In the genomic region with DNA sequence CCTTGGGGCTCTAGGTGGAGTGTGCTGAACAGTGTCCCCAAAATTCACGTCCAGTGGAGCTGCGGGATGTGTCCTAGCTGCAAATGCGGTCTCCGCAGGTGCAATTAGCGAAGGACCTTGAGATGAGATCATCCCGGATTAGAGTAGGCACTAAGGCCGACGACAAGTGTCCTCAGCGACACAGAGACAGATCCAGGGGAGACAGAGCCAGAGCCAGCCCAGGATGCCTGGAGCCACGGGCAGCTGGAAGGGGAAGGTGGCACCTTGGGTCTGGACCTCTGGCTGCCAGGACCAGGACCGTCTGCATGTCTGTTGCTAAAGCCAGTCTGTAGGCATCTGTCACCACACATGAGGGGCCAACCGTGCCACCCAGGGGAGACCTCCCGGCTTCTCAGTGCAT, we compare ENCODE assay signal across 1 cellular context.
TF ChIP-seq lines count a peak whose summit lies in the region.

No MANE protein-coding gene starts in this region.

TF ChIP-seq in H1, 55 proteins besides CTCF, POLR2A, EP300 and RAD21:
- TF ChIP-seq SRF (IDR thresholded peaks at IDR 0.05; ENCODE audit: low read depth, low read length): no peak
- TF ChIP-seq CBX8 (IDR thresholded peaks at IDR 0.05; ENCODE audit: borderline replicate concordance, low read depth, low read length): no peak
- TF ChIP-seq RNF2 (IDR thresholded peaks at IDR 0.05; ENCODE audit: borderline replicate concordance, low read depth, low read length, missing control alignments, poor library complexity, severe bottlenecking): no peak
- TF ChIP-seq CHD1 (IDR thresholded peaks at IDR 0.05; ENCODE audit: low read depth, low read length): no peak
- no peak for TF ChIP-seq CHD2 (IDR thresholded peaks at IDR 0.05; ENCODE audit: low read length)
- TF ChIP-seq KDM4A (IDR thresholded peaks at IDR 0.05; ENCODE audit: low read depth, low read length, severe bottlenecking): no peak
- no peak for TF ChIP-seq SIN3A (conservative IDR thresholded peaks at IDR 0.05 in 1 of 2, IDR thresholded peaks at IDR 0.05 in 1 of 2; ENCODE audit: low read depth in 1 of 2, low read length in 2 of 2)
- TF ChIP-seq, protein P1, sequence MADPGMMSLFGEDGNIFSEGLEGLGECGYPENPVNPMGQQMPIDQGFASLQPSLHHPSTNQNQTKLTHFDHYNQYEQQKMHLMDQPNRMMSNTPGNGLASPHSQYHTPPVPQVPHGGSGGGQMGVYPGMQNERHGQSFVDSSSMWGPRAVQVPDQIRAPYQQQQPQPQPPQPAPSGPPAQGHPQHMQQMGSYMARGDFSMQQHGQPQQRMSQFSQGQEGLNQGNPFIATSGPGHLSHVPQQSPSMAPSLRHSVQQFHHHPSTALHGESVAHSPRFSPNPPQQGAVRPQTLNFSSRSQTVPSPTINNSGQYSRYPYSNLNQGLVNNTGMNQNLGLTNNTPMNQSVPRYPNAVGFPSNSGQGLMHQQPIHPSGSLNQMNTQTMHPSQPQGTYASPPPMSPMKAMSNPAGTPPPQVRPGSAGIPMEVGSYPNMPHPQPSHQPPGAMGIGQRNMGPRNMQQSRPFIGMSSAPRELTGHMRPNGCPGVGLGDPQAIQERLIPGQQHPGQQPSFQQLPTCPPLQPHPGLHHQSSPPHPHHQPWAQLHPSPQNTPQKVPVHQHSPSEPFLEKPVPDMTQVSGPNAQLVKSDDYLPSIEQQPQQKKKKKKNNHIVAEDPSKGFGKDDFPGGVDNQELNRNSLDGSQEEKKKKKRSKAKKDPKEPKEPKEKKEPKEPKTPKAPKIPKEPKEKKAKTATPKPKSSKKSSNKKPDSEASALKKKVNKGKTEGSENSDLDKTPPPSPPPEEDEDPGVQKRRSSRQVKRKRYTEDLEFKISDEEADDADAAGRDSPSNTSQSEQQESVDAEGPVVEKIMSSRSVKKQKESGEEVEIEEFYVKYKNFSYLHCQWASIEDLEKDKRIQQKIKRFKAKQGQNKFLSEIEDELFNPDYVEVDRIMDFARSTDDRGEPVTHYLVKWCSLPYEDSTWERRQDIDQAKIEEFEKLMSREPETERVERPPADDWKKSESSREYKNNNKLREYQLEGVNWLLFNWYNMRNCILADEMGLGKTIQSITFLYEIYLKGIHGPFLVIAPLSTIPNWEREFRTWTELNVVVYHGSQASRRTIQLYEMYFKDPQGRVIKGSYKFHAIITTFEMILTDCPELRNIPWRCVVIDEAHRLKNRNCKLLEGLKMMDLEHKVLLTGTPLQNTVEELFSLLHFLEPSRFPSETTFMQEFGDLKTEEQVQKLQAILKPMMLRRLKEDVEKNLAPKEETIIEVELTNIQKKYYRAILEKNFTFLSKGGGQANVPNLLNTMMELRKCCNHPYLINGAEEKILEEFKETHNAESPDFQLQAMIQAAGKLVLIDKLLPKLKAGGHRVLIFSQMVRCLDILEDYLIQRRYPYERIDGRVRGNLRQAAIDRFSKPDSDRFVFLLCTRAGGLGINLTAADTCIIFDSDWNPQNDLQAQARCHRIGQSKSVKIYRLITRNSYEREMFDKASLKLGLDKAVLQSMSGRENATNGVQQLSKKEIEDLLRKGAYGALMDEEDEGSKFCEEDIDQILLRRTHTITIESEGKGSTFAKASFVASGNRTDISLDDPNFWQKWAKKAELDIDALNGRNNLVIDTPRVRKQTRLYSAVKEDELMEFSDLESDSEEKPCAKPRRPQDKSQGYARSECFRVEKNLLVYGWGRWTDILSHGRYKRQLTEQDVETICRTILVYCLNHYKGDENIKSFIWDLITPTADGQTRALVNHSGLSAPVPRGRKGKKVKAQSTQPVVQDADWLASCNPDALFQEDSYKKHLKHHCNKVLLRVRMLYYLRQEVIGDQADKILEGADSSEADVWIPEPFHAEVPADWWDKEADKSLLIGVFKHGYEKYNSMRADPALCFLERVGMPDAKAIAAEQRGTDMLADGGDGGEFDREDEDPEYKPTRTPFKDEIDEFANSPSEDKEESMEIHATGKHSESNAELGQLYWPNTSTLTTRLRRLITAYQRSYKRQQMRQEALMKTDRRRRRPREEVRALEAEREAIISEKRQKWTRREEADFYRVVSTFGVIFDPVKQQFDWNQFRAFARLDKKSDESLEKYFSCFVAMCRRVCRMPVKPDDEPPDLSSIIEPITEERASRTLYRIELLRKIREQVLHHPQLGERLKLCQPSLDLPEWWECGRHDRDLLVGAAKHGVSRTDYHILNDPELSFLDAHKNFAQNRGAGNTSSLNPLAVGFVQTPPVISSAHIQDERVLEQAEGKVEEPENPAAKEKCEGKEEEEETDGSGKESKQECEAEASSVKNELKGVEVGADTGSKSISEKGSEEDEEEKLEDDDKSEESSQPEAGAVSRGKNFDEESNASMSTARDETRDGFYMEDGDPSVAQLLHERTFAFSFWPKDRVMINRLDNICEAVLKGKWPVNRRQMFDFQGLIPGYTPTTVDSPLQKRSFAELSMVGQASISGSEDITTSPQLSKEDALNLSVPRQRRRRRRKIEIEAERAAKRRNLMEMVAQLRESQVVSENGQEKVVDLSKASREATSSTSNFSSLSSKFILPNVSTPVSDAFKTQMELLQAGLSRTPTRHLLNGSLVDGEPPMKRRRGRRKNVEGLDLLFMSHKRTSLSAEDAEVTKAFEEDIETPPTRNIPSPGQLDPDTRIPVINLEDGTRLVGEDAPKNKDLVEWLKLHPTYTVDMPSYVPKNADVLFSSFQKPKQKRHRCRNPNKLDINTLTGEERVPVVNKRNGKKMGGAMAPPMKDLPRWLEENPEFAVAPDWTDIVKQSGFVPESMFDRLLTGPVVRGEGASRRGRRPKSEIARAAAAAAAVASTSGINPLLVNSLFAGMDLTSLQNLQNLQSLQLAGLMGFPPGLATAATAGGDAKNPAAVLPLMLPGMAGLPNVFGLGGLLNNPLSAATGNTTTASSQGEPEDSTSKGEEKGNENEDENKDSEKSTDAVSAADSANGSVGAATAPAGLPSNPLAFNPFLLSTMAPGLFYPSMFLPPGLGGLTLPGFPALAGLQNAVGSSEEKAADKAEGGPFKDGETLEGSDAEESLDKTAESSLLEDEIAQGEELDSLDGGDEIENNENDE (IDR thresholded peaks at IDR 0.05; ENCODE audit: insufficient replicate concordance, low read length): no peak
- no peak for TF ChIP-seq BRCA1 (IDR thresholded peaks at IDR 0.05; ENCODE audit: low read depth, low read length)
- no peak for TF ChIP-seq RXRA (IDR thresholded peaks at IDR 0.05; ENCODE audit: insufficient read depth, low read depth, low read length)
- no peak for TF ChIP-seq PHF8 (conservative IDR thresholded peaks at IDR 0.05; ENCODE audit: low read depth, low read length)
- no peak for TF ChIP-seq NANOG (IDR thresholded peaks at IDR 0.05; ENCODE audit: insufficient read depth, low read depth, low read length, poor library complexity, severe bottlenecking)
- no peak for TF ChIP-seq RFX5 (IDR thresholded peaks at IDR 0.05; ENCODE audit: borderline replicate concordance, low read depth, low read length)
- no peak for TF ChIP-seq CREB1 (IDR thresholded peaks at IDR 0.05)
- TF ChIP-seq CTBP2 (IDR thresholded peaks at IDR 0.05; ENCODE audit: borderline replicate concordance, insufficient read depth, insufficient read length, low read length): no peak
- no peak for TF ChIP-seq TAF1 (IDR thresholded peaks at IDR 0.05; ENCODE audit: low read depth, low read length)
- no peak for TF ChIP-seq SP2 (IDR thresholded peaks at IDR 0.05; ENCODE audit: low read length)
